8 cellular contexts compared by ENCODE assay signal in genomic region chr2:38751043-38751846, GRCh38. TPM values are rescaled to one million over a fixed set of nuclear protein-coding genes. Genes with fewer than 3 reads are reported as not detected.
DNase-seq lines count a peak whose midpoint lies in the region; ATAC-seq, FAIRE-seq and TF ChIP-seq lines count a peak whose summit lies in the region.

TSS of gene SRSF7 (minus strand) at chr2:38751361. CDS start at chr2:38751256, 105 bp downstream.

- ATAC-seq in GM18873 (IDR thresholded peaks at IDR 0.05; ENCODE audit: low FRiP score, unreplicated experiment): peak; percentile 73
- peak; percentile 72 for ATAC-seq in HG03139 (IDR thresholded peaks at IDR 0.05; ENCODE audit: unreplicated experiment)

- 1% methylated on average over 63 to 65 of the region's 65 CpGs for WGBS in small intestine, 3 donors

- H3K36me3 ChIP-seq in bronchial epithelial cell (ENCODE audit: control insufficient read depth, insufficient read depth, low read length) (peaks cover 18% of the 10 kb centered on the region), small intestine (ENCODE audit: control insufficient read depth in 2 of 2, insufficient read depth in 2 of 2, low read length in 2 of 2) (peaks cover 15 to 18% of the 10 kb centered on the region in 2 donors)

- H3K27me3 ChIP-seq in bronchial epithelial cell (ENCODE audit: control insufficient read depth, insufficient read depth, low read length) (no peaks in the 10 kb centered on the region), small intestine (ENCODE audit: control insufficient read depth in 2 of 2, insufficient read depth in 2 of 2, low read length in 2 of 2) (no peaks in the 10 kb centered on the region)

- FAIRE-seq in bronchial epithelial cell (lab: Jason Lieb, UNC): no peak
- FAIRE-seq in small intestine (lab: Jason Lieb, UNC): no peak

- TF ChIP-seq CTCF in WI38 (IDR thresholded peaks at IDR 0.05; ENCODE audit: low read depth, low read length): no peak
- no peak for TF ChIP-seq CTCF in bronchial epithelial cell (IDR thresholded peaks at IDR 0.05; ENCODE audit: insufficient read depth, low read length, severe bottlenecking)

- H3K4me3 ChIP-seq in WI38 (ENCODE audit: low read depth, low read length) (peak within 1 kb of the TSS; percentile 97), bronchial epithelial cell (ENCODE audit: low read depth, low read length) (peak within 1 kb of the TSS; percentile 91), small intestine (ENCODE audit: low read depth in 1 of 2, low read length in 2 of 2) (peak within 1 kb of the TSS; percentile 82 to 100)

- DNase-seq in ACHN (peak; percentile 100), NCI-H2227 treated with DMSO at 0.1 percent for 48 hours (lab: John Stamatoyannopoulos, UW) (peak; percentile 99), bronchial epithelial cell (ENCODE audit: low read depth) (peak; percentile 95), iPS-NIHi11 (ENCODE audit: low spot score) (peak; percentile 98), small intestine (peak; percentile 98)

- peaks cover 5 to 14% of the 10 kb centered on the region in 2 donors for H3K4me1 ChIP-seq in small intestine (ENCODE audit: control insufficient read depth in 2 of 2, insufficient read depth in 1 of 2, low read depth in 1 of 2, low read length in 1 of 2)

- no peaks in the 10 kb centered on the region for H3K9me3 ChIP-seq in small intestine (ENCODE audit: control insufficient read depth, low read depth)

- H3K27ac ChIP-seq in small intestine (ENCODE audit: low read depth in 1 of 2, low read length in 1 of 2): peak within 1 kb of the TSS; percentile 97 to 99

- in situ Hi-C loops in ACHN (cut with HindIII; ENCODE audit: low pct_ligation_motif_present, low pct_unique_long_range_greater_than_20kb, low sequenced_read_pairs): no loop called here

RNA-seq across cellular contexts. Expression of gene SRSF7, which starts in this region (rescaled TPM):
- total RNA-seq in bronchial epithelial cell: 115 and 120 TPM in 2 replicates
- polyA plus RNA-seq in small intestine: 100 to 1,000 TPM in 2 of 3 donors, 10 to 100 TPM in 1; 78.6 to 202 (median 185) TPM

Comparison
In these comparisons a context has a peak if more than half of its experiments do, and no peak if none do; other contexts are left out.
1. Peak in every context shown above with its lines: DNase-seq, ATAC-seq, H3K4me3 ChIP-seq and H3K27ac ChIP-seq.